Comparison of ENCODE assay signal across 8 cellular contexts in the genomic region with DNA sequence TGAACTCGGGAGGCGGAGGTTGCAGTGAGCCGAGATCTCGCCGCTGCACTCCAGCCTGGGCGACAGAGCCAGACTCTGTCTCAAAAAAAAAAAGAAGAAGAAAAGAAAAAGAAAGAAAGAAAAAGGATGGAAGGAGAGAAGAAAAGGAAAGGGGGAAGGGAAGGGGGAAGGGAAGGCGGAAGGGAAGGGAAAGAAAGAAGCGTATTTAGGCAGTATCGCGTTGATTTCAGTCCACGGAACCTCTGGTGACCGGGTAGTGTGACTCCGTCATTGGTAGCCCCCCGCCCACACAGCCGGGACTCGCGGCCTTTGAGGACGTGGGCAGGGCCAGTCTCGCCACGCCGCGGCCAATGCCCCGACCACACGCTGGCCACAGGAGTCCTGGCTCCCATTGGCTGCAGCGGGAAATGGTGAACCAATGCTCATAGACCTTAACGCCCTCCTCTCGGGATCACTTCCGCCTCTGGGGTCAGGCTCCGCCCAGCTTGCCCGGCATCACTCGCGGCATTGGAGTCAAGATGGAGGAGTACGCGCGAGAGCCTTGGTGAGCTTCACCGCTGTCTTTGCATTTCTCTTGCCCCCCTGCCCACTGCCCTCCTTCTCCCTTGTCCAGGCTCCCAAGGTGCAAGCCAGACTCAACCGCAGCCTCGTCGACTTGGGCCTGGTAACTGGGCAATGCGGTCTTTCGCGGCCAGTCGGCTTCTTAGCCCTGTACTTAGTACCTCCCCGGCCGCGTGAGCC. TPM values are rescaled to one million over a fixed set of nuclear protein-coding genes. Genes with fewer than 3 reads are reported as not detected.
DNase-seq lines count a peak whose midpoint lies in the region; ATAC-seq and TF ChIP-seq lines count a peak whose summit lies in the region.

TIMM17A (plus strand) TSS at position 495 of the 741 bp plus-strand sequence; CDS start at position 519, 24 bp downstream.

- POLR2A ChIA-PET in BJ (lab: Charles Lee) = interaction anchor here (0.6 to 1.0 kb wide), 3 partner anchors 10 to 61 kb away, joined by 3 to 12 read pairs (median 4); no protein-coding TSS in a partner anchor

- H3K27me3 Mint-ChIP-seq in activated CD4-positive, alpha-beta T cell treated with anti-CD3 and anti-CD28 coated beads, Interleukin-2, amount 10 ng/mL, durations not matched to agents 24 days and 14 days = peaks cover 2% of the 10 kb centered on the region

- H3K36me3 ChIP-seq in BJ (ENCODE audit: control insufficient read depth, insufficient read depth, low read length) = peaks cover 6% of the 10 kb centered on the region; the same call in 1 of the 2 replicates

- ATAC-seq in GM19324 (IDR thresholded peaks at IDR 0.05; ENCODE audit: low FRiP score, unreplicated experiment) (peak; percentile 100), HG03469 (IDR thresholded peaks at IDR 0.05; ENCODE audit: unreplicated experiment) (peak; percentile 96), left colon (peak; percentile 100)

- DNase-seq in BJ (ENCODE audit: low read depth) (peak; percentile 95), NCI-H526 treated with DMSO at 0.1 percent for 48 hours (lab: John Stamatoyannopoulos, UW) (peak; percentile 85), coronary artery (ENCODE audit: low spot score) (peak; percentile 99), left colon (peak; percentile 95 to 97)
- DNase-seq in activated CD4-positive, alpha-beta T cell treated with anti-CD3 and anti-CD28 coated beads, Interleukin-2, amount 10 ng/mL, durations not matched to agents 24 days and 14 days = peak; percentile 99
- DNase-seq in stimulated activated CD4-positive, alpha-beta T cell treated with anti-CD3 and anti-CD28 coated beads, Interleukin-1b, Interleukin-23, amount 100 ng/mL, for 48 hours = peak; percentile 94

- no peak for TF ChIP-seq CTCF in BJ (IDR thresholded peaks at IDR 0.05; ENCODE audit: insufficient read depth, low read depth, low read length)
- TF ChIP-seq CTCF in coronary artery (IDR thresholded peaks at IDR 0.05) = no peak

- intact Hi-C loops in activated CD4-positive, alpha-beta T cell treated with anti-CD3 and anti-CD28 coated beads, Interleukin-2, amount 10 ng/mL, durations not matched to agents 24 days and 14 days (cut with micrococcal nuclease) = loop anchor here (1.0 to 5.0 kb wide), 3 partner anchors 27 to 126 kb away; partner anchors contain the start of genes IPO9 and RNPEP
- intact Hi-C loops in left colon (cut with DNase I, micrococcal nuclease) = loop anchor here in 1 of 2 donors (5.0 kb wide), 1 partner anchor 68 kb away; the partner anchor contains the start of gene SHISA4

- CTCF ChIA-PET in BJ (lab: Yijun Ruan, JAX) = interaction anchor here (0.7 to 4.5 kb wide), 5 partner anchors 9 to 72 kb away, joined by 3 to 26 read pairs (median 3); partner anchors contain the start of gene LMOD1

- H3K4me3 Mint-ChIP-seq in activated CD4-positive, alpha-beta T cell treated with anti-CD3 and anti-CD28 coated beads, Interleukin-2, amount 10 ng/mL, durations not matched to agents 24 days and 14 days = peak within 1 kb of the TSS; percentile 100

- no peaks in the 10 kb centered on the region for H3K27me3 ChIP-seq in BJ (ENCODE audit: control insufficient read depth, insufficient read depth, low read length)

- peak within 1 kb of the TSS; percentile 76 to 86 for H3K27ac ChIP-seq in coronary artery

- H3K4me1 Mint-ChIP-seq in activated CD4-positive, alpha-beta T cell treated with anti-CD3 and anti-CD28 coated beads, Interleukin-2, amount 10 ng/mL, durations not matched to agents 24 days and 14 days = peaks cover 16% of the 10 kb centered on the region

- peak within 1 kb of the TSS; percentile 93 for H3K27ac Mint-ChIP-seq in activated CD4-positive, alpha-beta T cell treated with anti-CD3 and anti-CD28 coated beads, Interleukin-2, amount 10 ng/mL, durations not matched to agents 24 days and 14 days

- peaks cover 30% of the 10 kb centered on the region for H3K36me3 Mint-ChIP-seq in activated CD4-positive, alpha-beta T cell treated with anti-CD3 and anti-CD28 coated beads, Interleukin-2, amount 10 ng/mL, durations not matched to agents 24 days and 14 days (ENCODE audit: low read depth)

- no peaks in the 10 kb centered on the region for H3K9me3 Mint-ChIP-seq in activated CD4-positive, alpha-beta T cell treated with anti-CD3 and anti-CD28 coated beads, Interleukin-2, amount 10 ng/mL, durations not matched to agents 24 days and 14 days

- H3K4me3 ChIP-seq in BJ (ENCODE audit: low read depth, low read length) (peak within 1 kb of the TSS; percentile 95), coronary artery (peak within 1 kb of the TSS; percentile 95)

RNA-seq across cellular contexts. Expression of gene TIMM17A, which starts in this region (rescaled TPM):
- polyA plus RNA-seq in BJ (2011; rRNA removed) = 54.6 and 87.5 TPM in 2 replicates
- 16.6 and 24.7 TPM in 2 replicates for polyA minus RNA-seq in BJ (2011; rRNA and poly(A)+ RNA removed)
- 119 and 122 TPM in 2 replicates for total RNA-seq in activated CD4-positive, alpha-beta T cell treated with anti-CD3 and anti-CD28 coated beads, Interleukin-2, amount 10 ng/mL, durations not matched to agents 24 days and 14 days
- total RNA-seq in left colon = 10 to 100 TPM; 53.1 to 60.1 TPM

Comparison
In these comparisons a context has a peak if more than half of its experiments do, and no peak if none do; other contexts are left out.
1. Peak in every context shown above with its lines: DNase-seq, ATAC-seq, H3K4me3 ChIP-seq and H3K27ac ChIP-seq.